Comparison of ENCODE assay signal across 8 cellular contexts in genomic region chr6:10555625-10556309, GRCh38. TPM values are rescaled to one million over a fixed set of nuclear protein-coding genes. Genes with fewer than 3 reads are reported as not detected.
DNase-seq lines count a peak whose midpoint lies in the region; ATAC-seq, FAIRE-seq and TF ChIP-seq lines count a peak whose summit lies in the region.

No MANE protein-coding gene starts in this region.

- TF ChIP-seq CTCF in D721Med (IDR thresholded peaks at IDR 0.05; ENCODE audit: insufficient read depth, missing control alignments) (no peak), chondrocyte (IDR thresholded peaks at IDR 0.05) (no peak), kidney (IDR thresholded peaks at IDR 0.05; ENCODE audit: borderline replicate concordance, extremely low read depth, insufficient read depth) (no peak)

- peaks cover 27% of the 10 kb centered on the region for H3K27me3 Mint-ChIP-seq in chondrocyte (ENCODE audit: low read depth)

- H3K9me3 ChIP-seq in kidney (ENCODE audit: control insufficient read depth in 1 of 2, low read length in 2 of 2) (no peaks in the 10 kb centered on the region), stomach smooth muscle (ENCODE audit: control insufficient read depth in 2 of 2, low read length in 2 of 2) (no peaks in the 10 kb centered on the region)

- peak overlapping the region; percentile 74 for H3K4me3 Mint-ChIP-seq in chondrocyte (ENCODE audit: unreplicated experiment)

- no peaks in the 10 kb centered on the region for H3K9me3 Mint-ChIP-seq in chondrocyte (ENCODE audit: low read depth)

- no peak for ATAC-seq in HG02885 (IDR thresholded peaks at IDR 0.05; ENCODE audit: poor library complexity, unreplicated experiment)

- H3K27ac ChIP-seq in kidney (ENCODE audit: low read depth in 2 of 2, low read length in 2 of 2) (peak overlapping the region; percentile 27 to 45), stomach smooth muscle (ENCODE audit: low read length) (peak overlapping the region; percentile 80)

- DNase-seq in D721Med (ENCODE audit: insufficient read length, low spot score) (peak; percentile 27), NCI-H2196 treated with DMSO at 0.1 percent for 48 hours (lab: John Stamatoyannopoulos, UW; ENCODE audit: unreplicated experiment) (peak; percentile 64), chondrocyte (ENCODE audit: low spot score) (no peak), kidney (peak; percentile 82), GM19238 (ENCODE audit: insufficient read length, low spot score) (no peak)
- no peak for DNase-seq in activated T-cell treated with anti-CD3 and anti-CD28 coated beads, Interleukin-2, amount 50 U/mL, for 48 hours

- H3K36me3 ChIP-seq in kidney (ENCODE audit: control insufficient read depth in 1 of 2, insufficient read depth in 2 of 2, low read length in 2 of 2): no peaks in the 10 kb centered on the region
- H3K36me3 ChIP-seq in stomach smooth muscle (ENCODE audit: control insufficient read depth in 2 of 2, insufficient read depth in 2 of 2, low read length in 2 of 2): no peaks in the 10 kb centered on the region

- peaks cover 8 to 16% of the 10 kb centered on the region in 2 donors for H3K4me1 ChIP-seq in kidney (ENCODE audit: control insufficient read depth in 1 of 2, insufficient read depth in 1 of 2, low read depth in 1 of 2, low read length in 2 of 2)
- H3K4me1 ChIP-seq in stomach smooth muscle (ENCODE audit: control insufficient read depth, insufficient read depth, low read length): peaks cover 44% of the 10 kb centered on the region

- H3K4me3 ChIP-seq in kidney (ENCODE audit: low read length in 2 of 2) (peak overlapping the region; percentile 18 to 40), stomach smooth muscle (ENCODE audit: low read length in 2 of 2) (peak overlapping the region; percentile 69 to 85)

- no peak overlapping the region for H3K27ac Mint-ChIP-seq in chondrocyte (ENCODE audit: unreplicated experiment)

- no peak for FAIRE-seq in D721Med (lab: Jason Lieb, UNC)
- no peak for FAIRE-seq in kidney (lab: Jason Lieb, UNC)

- intact Hi-C loops in kidney (cut with DNase I): no loop called here

- no peak overlapping the region for H3K9ac ChIP-seq in kidney (ENCODE audit: low read length in 2 of 2)
- H3K9ac ChIP-seq in stomach smooth muscle (ENCODE audit: low read length in 2 of 2): peak overlapping the region; percentile 59 to 80

- no peaks in the 10 kb centered on the region for H3K36me3 Mint-ChIP-seq in chondrocyte (ENCODE audit: low read depth)

- H3K27me3 ChIP-seq in stomach smooth muscle (ENCODE audit: control insufficient read depth in 1 of 2, insufficient read depth in 2 of 2, low read length in 2 of 2): no peaks in the 10 kb centered on the region

- H3K4me1 Mint-ChIP-seq in chondrocyte (ENCODE audit: low read depth): peaks cover 25% of the 10 kb centered on the region

RNA-seq across cellular contexts. Expression of gene GCNT2, which starts 34.6 kb away (rescaled TPM):
- 0.12 to 0.67 TPM (median 0.44 TPM) in 3 replicates for total RNA-seq in chondrocyte
- total RNA-seq in kidney: 12.5 TPM
- polyA plus RNA-seq in kidney (ENCODE audit: insufficient read depth, low read depth, low replicate concordance): 10.5 TPM

Comparison
In these comparisons a context has a peak if more than half of its experiments do, and no peak if none do; other contexts are left out.
1. DNase-seq: peak in D721Med (single experiment), NCI-H2196 treated with DMSO at 0.1 percent for 48 hours (single experiment) and kidney (single experiment); none in chondrocyte (single experiment), GM19238 (single experiment) and activated T-cell treated with anti-CD3 and anti-CD28 coated beads, Interleukin-2, amount 50 U/mL, for 48 hours (0 of 2).
2. H3K9ac ChIP-seq: peak in stomach smooth muscle (2 of 2); none in kidney (0 of 2).